ENCODE assay signal across 10 cellular contexts in the genomic region with DNA sequence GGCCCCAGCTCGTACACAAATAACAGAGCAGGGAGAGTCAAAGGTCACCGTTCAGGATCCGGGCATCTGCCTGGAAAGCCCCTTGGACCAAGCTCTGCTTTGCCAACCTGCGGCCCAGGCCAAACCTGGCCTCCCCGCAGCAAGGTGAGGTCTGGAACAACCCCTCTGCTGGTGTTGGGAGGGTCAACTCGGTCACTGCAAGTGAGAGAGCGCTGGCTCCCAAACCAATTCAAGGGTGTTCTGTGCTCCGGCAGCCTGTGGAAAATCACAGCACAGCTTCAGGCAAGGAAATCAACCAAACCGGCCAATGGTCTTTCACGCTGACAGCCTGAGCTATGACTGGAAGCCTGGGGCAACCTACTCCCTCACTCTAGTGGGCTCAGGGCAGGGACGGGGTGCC.
A peak's percentile ranks its signal among the peaks of the same experiment; 100 is the strongest.
DNase-seq lines count a peak whose midpoint lies in the region; ATAC-seq and TF ChIP-seq lines count a peak whose summit lies in the region.
"Had no signal": no experiment of that assay in that cellular context is flagged by ENCODE, and none has a peak within 500 bp of the region (broad histone marks: within the 10 kb centered on the region; RNA-seq: fewer than 3 reads in every experiment).

No MANE protein-coding gene starts in this region.

- TF ChIP-seq CTCF in foreskin keratinocyte (conservative IDR thresholded peaks at IDR 0.05) (no peak), parathyroid adenoma (IDR thresholded peaks at IDR 0.05) (no peak)

- H3K27me3 ChIP-seq in foreskin keratinocyte, result no peaks in the 10 kb centered on the region
- no peaks in the 10 kb centered on the region for H3K27me3 ChIP-seq in parathyroid adenoma (ENCODE audit: control insufficient read depth, insufficient read depth, low read length)

- H3K27me3 Mint-ChIP-seq in stimulated activated naive CD8-positive, alpha-beta T cell treated with anti-CD3 and anti-CD28 coated beads, Interleukin-15, Interleukin-2, amounts not matched to agents 100 ng/mL and 50 ng/mL, for 24 hours, result no peaks in the 10 kb centered on the region
- H3K27me3 Mint-ChIP-seq: activated naive CD4-positive, alpha-beta T cell treated with anti-CD3 and anti-CD28 coated beads, Interleukin-2, amount 10 ng/mL, durations not matched to agents 7 days and 5 days had no signal

- H3K27ac Mint-ChIP-seq in stimulated activated naive CD8-positive, alpha-beta T cell treated with anti-CD3 and anti-CD28 coated beads, Interleukin-15, Interleukin-2, amounts not matched to agents 100 ng/mL and 50 ng/mL, for 24 hours, result peak overlapping the region; percentile 86
- H3K27ac Mint-ChIP-seq: activated naive CD4-positive, alpha-beta T cell treated with anti-CD3 and anti-CD28 coated beads, Interleukin-2, amount 10 ng/mL, durations not matched to agents 7 days and 5 days had no signal

- peaks cover 33% of the 10 kb centered on the region for H3K79me2 ChIP-seq in parathyroid adenoma

- no peak for ATAC-seq in stimulated activated naive CD8-positive, alpha-beta T cell treated with anti-CD3 and anti-CD28 coated beads, Interleukin-15, Interleukin-2, amounts not matched to agents 100 U/mL and 50 U/mL, for 24 hours
- no peak for ATAC-seq in foreskin keratinocyte
- ATAC-seq in HG03108 (IDR thresholded peaks at IDR 0.05; ENCODE audit: unreplicated experiment), result no peak

- peak overlapping the region; percentile 54 for H3K27ac ChIP-seq in foreskin keratinocyte
- H3K27ac ChIP-seq in parathyroid adenoma, result peak overlapping the region; percentile 65

- no peaks in the 10 kb centered on the region for H3K9me3 Mint-ChIP-seq in stimulated activated naive CD8-positive, alpha-beta T cell treated with anti-CD3 and anti-CD28 coated beads, Interleukin-15, Interleukin-2, amounts not matched to agents 100 ng/mL and 50 ng/mL, for 24 hours
- H3K9me3 Mint-ChIP-seq: activated naive CD4-positive, alpha-beta T cell treated with anti-CD3 and anti-CD28 coated beads, Interleukin-2, amount 10 ng/mL, durations not matched to agents 7 days and 5 days had no signal

- H3K9me3 ChIP-seq in parathyroid adenoma (ENCODE audit: control insufficient read depth, low read length), result no peaks in the 10 kb centered on the region

- H3K4me3 Mint-ChIP-seq in stimulated activated naive CD8-positive, alpha-beta T cell treated with anti-CD3 and anti-CD28 coated beads, Interleukin-15, Interleukin-2, amounts not matched to agents 100 ng/mL and 50 ng/mL, for 24 hours, result no peak overlapping the region
- H3K4me3 Mint-ChIP-seq: activated naive CD4-positive, alpha-beta T cell treated with anti-CD3 and anti-CD28 coated beads, Interleukin-2, amount 10 ng/mL, durations not matched to agents 7 days and 5 days had no signal

- peaks cover 27% of the 10 kb centered on the region for H3K4me1 ChIP-seq in foreskin keratinocyte
- H3K4me1 ChIP-seq in parathyroid adenoma, result no peaks in the 10 kb centered on the region

- no peak overlapping the region for H3K4me2 ChIP-seq in parathyroid adenoma (ENCODE audit: low read length)

- no peak for DNase-seq in stimulated activated naive CD8-positive, alpha-beta T cell treated with anti-CD3 and anti-CD28 coated beads, Interleukin-15, Interleukin-2, amounts not matched to agents 100 U/mL and 50 U/mL, for 24 hours
- DNase-seq in foreskin keratinocyte (no peak), kidney glomerular epithelial cell (lab: John Stamatoyannopoulos, UW) (no peak), NCI-H1694 (lab: John Stamatoyannopoulos, UW) (no peak), cerebellum (ENCODE audit: low spot score) (no peak)
- DNase-seq: activated naive CD4-positive, alpha-beta T cell treated with anti-CD3 and anti-CD28 coated beads, Interleukin-2, amount 10 ng/mL, durations not matched to agents 7 days and 5 days; T-helper 9 cell had no signal

- peaks cover 83% of the 10 kb centered on the region for H3K36me3 Mint-ChIP-seq in stimulated activated naive CD8-positive, alpha-beta T cell treated with anti-CD3 and anti-CD28 coated beads, Interleukin-15, Interleukin-2, amounts not matched to agents 100 ng/mL and 50 ng/mL, for 24 hours (ENCODE audit: low read depth)

- no peak overlapping the region for H3K4me3 ChIP-seq in parathyroid adenoma (ENCODE audit: low read depth, low read length)

- H3K36me3 ChIP-seq in parathyroid adenoma (ENCODE audit: control insufficient read depth, insufficient read depth, low read length), result no peaks in the 10 kb centered on the region

- peaks cover 26% of the 10 kb centered on the region for H3K4me1 Mint-ChIP-seq in stimulated activated naive CD8-positive, alpha-beta T cell treated with anti-CD3 and anti-CD28 coated beads, Interleukin-15, Interleukin-2, amounts not matched to agents 100 ng/mL and 50 ng/mL, for 24 hours (ENCODE audit: low read depth)

- no peak overlapping the region for H2AFZ ChIP-seq in parathyroid adenoma

- no peak overlapping the region for H3K9ac ChIP-seq in parathyroid adenoma
